In genomic region chr15:29204356-29204755, GRCh38 we compare ENCODE assay signal across 36 cellular contexts.
DNase-seq lines count a peak whose midpoint lies in the region; ATAC-seq, FAIRE-seq and TF ChIP-seq lines count a peak whose summit lies in the region.
"Had no signal": no experiment of that assay in that cellular context is flagged by ENCODE, and none has a peak within 500 bp of the region (broad histone marks: within the 10 kb centered on the region; RNA-seq: fewer than 3 reads in every experiment).

No MANE protein-coding gene starts in this region.

- H3K9me3 Mint-ChIP-seq in mesothelial cell of epicardium (peaks cover 4% of the 10 kb centered on the region), nephron progenitor cell (no peaks in the 10 kb centered on the region), osteocyte (ENCODE audit: unreplicated experiment) (no peaks in the 10 kb centered on the region)
- H3K9me3 Mint-ChIP-seq in natural killer cell treated with Interleukin-12 subunit alpha and Interleukin-12 subunit beta and Interleukin-15 and Interleukin-18, amount 100 ng/mL, for 72 hours: no peaks in the 10 kb centered on the region
- H3K9me3 Mint-ChIP-seq: CD4-positive, alpha-beta T cell; CD8-positive, alpha-beta T cell had no signal

- H3K4me3 Mint-ChIP-seq in mesothelial cell of epicardium (no peak overlapping the region), nephron progenitor cell (peak overlapping the region; percentile 50), osteocyte (ENCODE audit: unreplicated experiment) (no peak overlapping the region)
- no peak overlapping the region for H3K4me3 Mint-ChIP-seq in natural killer cell treated with Interleukin-12 subunit alpha and Interleukin-12 subunit beta and Interleukin-15 and Interleukin-18, amount 100 ng/mL, for 72 hours
- H3K4me3 Mint-ChIP-seq: B cell; CD14-positive monocyte; CD4-positive, alpha-beta memory T cell; CD4-positive, alpha-beta T cell; CD4-positive, CD25-positive, alpha-beta regulatory T cell; CD8-positive, alpha-beta memory T cell; CD8-positive, alpha-beta T cell had no signal

- TF ChIP-seq POLR2A in esophagus muscularis mucosa (IDR thresholded peaks at IDR 0.05; ENCODE audit: low read depth): no peak

- 75% methylated on average over 7 of the region's 7 CpGs for WGBS in esophagus muscularis mucosa
- 74 to 81% (median 80%) methylated on average over 7 of the region's 7 CpGs for WGBS in small intestine, 3 donors

- TF ChIP-seq CTCF in esophagus muscularis mucosa (IDR thresholded peaks at IDR 0.05) (no peak), mesothelial cell of epicardium (IDR thresholded peaks at IDR 0.05; ENCODE audit: unreplicated experiment) (no peak), nephron progenitor cell (IDR thresholded peaks at IDR 0.05) (no peak), osteocyte (IDR thresholded peaks at IDR 0.05) (no peak), D721Med (IDR thresholded peaks at IDR 0.05; ENCODE audit: insufficient read depth, missing control alignments) (no peak)

- H3K27me3 ChIP-seq in esophagus muscularis mucosa (peaks cover 0 to 6% (median 0%) of the 10 kb centered on the region in 4 donors), small intestine (ENCODE audit: control insufficient read depth in 2 of 2, insufficient read depth in 2 of 2, low read length in 2 of 2) (peaks cover 0 to 2% of the 10 kb centered on the region in 2 donors)
- H3K27me3 ChIP-seq: BE2C; BLaER1; BLaER1 treated with 17β-estradiol and CSF1 and Interleukin-3, amounts not matched to agents 10 nM and 100 nM had no signal

- peaks cover 28% of the 10 kb centered on the region for H3K4me1 Mint-ChIP-seq in mesothelial cell of epicardium
- peaks cover 65% of the 10 kb centered on the region for H3K4me1 Mint-ChIP-seq in nephron progenitor cell
- peaks cover 3% of the 10 kb centered on the region for H3K4me1 Mint-ChIP-seq in osteocyte (ENCODE audit: unreplicated experiment)
- H3K4me1 Mint-ChIP-seq in natural killer cell treated with Interleukin-12 subunit alpha and Interleukin-12 subunit beta and Interleukin-15 and Interleukin-18, amount 100 ng/mL, for 72 hours (ENCODE audit: low read depth in 2 of 2): peaks cover 0 to 6% of the 10 kb centered on the region in 2 donors
- H3K4me1 Mint-ChIP-seq: B cell; CD14-positive monocyte; CD4-positive, alpha-beta memory T cell; CD4-positive, CD25-positive, alpha-beta regulatory T cell; CD8-positive, alpha-beta memory T cell had no signal

- peak; percentile 88 for DNase-seq in esophagus muscularis mucosa (ENCODE audit: extremely low spot score)
- no peak for DNase-seq in mesothelial cell of epicardium (ENCODE audit: low spot score in 2 of 2, unreplicated experiment in 2 of 2)
- DNase-seq in nephron progenitor cell: no peak
- peak; percentile 51 for DNase-seq in osteocyte (ENCODE audit: extremely low spot score, unreplicated experiment)
- no peak for DNase-seq in middle frontal gyrus (ENCODE audit: extremely low spot score, low spot score)
- DNase-seq in natural killer cell treated with Interleukin-12 subunit alpha and Interleukin-12 subunit beta and Interleukin-15 and Interleukin-18, amount 100 ng/mL, for 72 hours (ENCODE audit: low spot score): no peak
- no peak for DNase-seq in D721Med (ENCODE audit: insufficient read length, low spot score)
- DNase-seq in small intestine: no peak
- DNase-seq: 8988T; ACHN; AML-193; BE2C; C1 segment of cervical spinal cord; Caco-2; Calu3; CD4-positive, alpha-beta memory T cell; CD4-positive, alpha-beta T cell; CD4-positive, CD25-positive, alpha-beta regulatory T cell; CD8-positive, alpha-beta memory T cell; CD8-positive, alpha-beta T cell; COR-L47; DMS 273 treated with DMSO at 0.1 percent for 48 hours; DMS153; DMS53; DMS79; DMS79 treated with DMSO at 0.1 percent for 48 hours; DND-41; EL had no signal

- H3K27ac Mint-ChIP-seq in mesothelial cell of epicardium (peak overlapping the region; percentile 14), nephron progenitor cell (peak overlapping the region; percentile 43), osteocyte (ENCODE audit: unreplicated experiment) (no peak overlapping the region)
- no peak overlapping the region for H3K27ac Mint-ChIP-seq in natural killer cell treated with Interleukin-12 subunit alpha and Interleukin-12 subunit beta and Interleukin-15 and Interleukin-18, amount 100 ng/mL, for 72 hours
- H3K27ac Mint-ChIP-seq: B cell; CD14-positive monocyte; CD4-positive, alpha-beta memory T cell; CD4-positive, alpha-beta T cell; CD8-positive, alpha-beta memory T cell; CD8-positive, alpha-beta T cell had no signal

- H3K36me3 Mint-ChIP-seq in mesothelial cell of epicardium: peaks cover 3% of the 10 kb centered on the region
- no peaks in the 10 kb centered on the region for H3K36me3 Mint-ChIP-seq in nephron progenitor cell (ENCODE audit: low read depth)
- H3K36me3 Mint-ChIP-seq in osteocyte (ENCODE audit: unreplicated experiment): no peaks in the 10 kb centered on the region
- H3K36me3 Mint-ChIP-seq in natural killer cell treated with Interleukin-12 subunit alpha and Interleukin-12 subunit beta and Interleukin-15 and Interleukin-18, amount 100 ng/mL, for 72 hours: no peaks in the 10 kb centered on the region
- H3K36me3 Mint-ChIP-seq: CD14-positive monocyte; CD4-positive, alpha-beta memory T cell; CD8-positive, alpha-beta memory T cell; CD8-positive, alpha-beta T cell had no signal

- no peaks in the 10 kb centered on the region for H3K27me3 Mint-ChIP-seq in mesothelial cell of epicardium (ENCODE audit: low read depth)
- H3K27me3 Mint-ChIP-seq in nephron progenitor cell (ENCODE audit: low read depth, poor library complexity): peaks cover 18% of the 10 kb centered on the region
- H3K27me3 Mint-ChIP-seq in osteocyte (ENCODE audit: unreplicated experiment): peaks cover 17% of the 10 kb centered on the region
- H3K27me3 Mint-ChIP-seq in natural killer cell treated with Interleukin-12 subunit alpha and Interleukin-12 subunit beta and Interleukin-15 and Interleukin-18, amount 100 ng/mL, for 72 hours: peaks cover 33 to 37% of the 10 kb centered on the region in 2 donors

- no peaks in the 10 kb centered on the region for H3K9me3 ChIP-seq in esophagus muscularis mucosa
- no peaks in the 10 kb centered on the region for H3K9me3 ChIP-seq in small intestine (ENCODE audit: control insufficient read depth, low read depth)
- H3K9me3 ChIP-seq: A549, BE2C, BLaER1 had no signal

- no peaks in the 10 kb centered on the region for H3K4me1 ChIP-seq in esophagus muscularis mucosa
- no peaks in the 10 kb centered on the region for H3K4me1 ChIP-seq in small intestine (ENCODE audit: control insufficient read depth in 2 of 2, insufficient read depth in 1 of 2, low read depth in 1 of 2, low read length in 1 of 2)
- H3K4me1 ChIP-seq: A549, BE2C, BLaER1, Caco-2 had no signal

- H3K4me3 ChIP-seq in esophagus muscularis mucosa (no peak overlapping the region), small intestine (ENCODE audit: low read depth in 1 of 2, low read length in 2 of 2) (no peak overlapping the region)
- H3K4me3 ChIP-seq: A549; BLaER1; BLaER1 treated with 17β-estradiol and CSF1 and Interleukin-3, amounts not matched to agents 10 nM and 100 nM had no signal

- ATAC-seq in natural killer cell treated with Interleukin-12 subunit alpha and Interleukin-12 subunit beta and Interleukin-15 and Interleukin-18, amount 100 ng/mL, for 72 hours: no peak
- ATAC-seq: A549; CD8-positive, alpha-beta T cell had no signal

- H3K36me3 ChIP-seq in esophagus muscularis mucosa (no peaks in the 10 kb centered on the region), small intestine (ENCODE audit: control insufficient read depth in 2 of 2, insufficient read depth in 2 of 2, low read length in 2 of 2) (no peaks in the 10 kb centered on the region)
- H3K36me3 ChIP-seq: BE2C; BLaER1; BLaER1 treated with 17β-estradiol and CSF1 and Interleukin-3, amounts not matched to agents 10 nM and 100 nM had no signal

- TF ChIP-seq EP300 in esophagus muscularis mucosa (IDR thresholded peaks at IDR 0.05): no peak

- intact Hi-C loops in esophagus muscularis mucosa (cut with DNase I): no loop called here

- H3K27ac ChIP-seq in esophagus muscularis mucosa (replicated peaks in 1 of 4) (no peak overlapping the region), small intestine (ENCODE audit: low read depth in 1 of 2, low read length in 1 of 2) (no peak overlapping the region)
- H3K27ac ChIP-seq: 22Rv1; A549; BLaER1; BLaER1 treated with 17β-estradiol and CSF1 and Interleukin-3, amounts not matched to agents 10 nM and 100 nM; C4-2B had no signal

- no peak for FAIRE-seq in D721Med (lab: Jason Lieb, UNC)
- FAIRE-seq in small intestine (lab: Jason Lieb, UNC): no peak
- FAIRE-seq: A204.1, A549 had no signal

Comparison
In these comparisons a context has a peak if more than half of its experiments do, and no peak if none do; other contexts are left out.
1. DNase-seq: peak in esophagus muscularis mucosa (single experiment) and osteocyte (single experiment); none in mesothelial cell of epicardium (0 of 2), nephron progenitor cell (single experiment), middle frontal gyrus (single experiment), natural killer cell treated with Interleukin-12 subunit alpha and Interleukin-12 subunit beta and Interleukin-15 and Interleukin-18, amount 100 ng/mL, for 72 hours (single experiment), D721Med (single experiment) and small intestine (single experiment).
2. H3K27ac Mint-ChIP-seq: peak in mesothelial cell of epicardium (single experiment) and nephron progenitor cell (single experiment); none in osteocyte (single experiment) and natural killer cell treated with Interleukin-12 subunit alpha and Interleukin-12 subunit beta and Interleukin-15 and Interleukin-18, amount 100 ng/mL, for 72 hours (0 of 2).